Comparison of ENCODE assay signal across 36 cellular contexts in genomic region chr3:74607803-74608202, GRCh38. TPM values are rescaled to one million over a fixed set of nuclear protein-coding genes. Genes with fewer than 3 reads are reported as not detected.
"Had no signal": no experiment of that assay in that cellular context is flagged by ENCODE, and none has a peak within 500 bp of the region (broad histone marks: within the 10 kb centered on the region; RNA-seq: fewer than 3 reads in every experiment).

No MANE protein-coding gene starts in this region.

- FAIRE-seq: endometrium, endothelial cell of umbilical vein had no signal

- H3K27me3 ChIP-seq: body of pancreas, colonic mucosa, gastroesophageal sphincter had no signal

- H3K9me3 Mint-ChIP-seq: activated CD4-positive, alpha-beta T cell treated with anti-CD3 and anti-CD28 coated beads, Interleukin-2, amount 10 ng/mL, durations not matched to agents 24 days and 14 days had no signal

- H3K27ac ChIP-seq: body of pancreas, colonic mucosa, epithelial cell of prostate, esophagus squamous epithelium, gastroesophageal sphincter, heart right ventricle, hepatocyte had no signal

- H3K9me3 ChIP-seq: body of pancreas, colonic mucosa, esophagus squamous epithelium, gastroesophageal sphincter had no signal

- H3K4me3 Mint-ChIP-seq: activated CD4-positive, alpha-beta memory T cell treated with anti-CD3 and anti-CD28 coated beads for 36 hours; activated CD4-positive, alpha-beta T cell treated with anti-CD3 and anti-CD28 coated beads for 36 hours; activated CD4-positive, alpha-beta T cell treated with anti-CD3 and anti-CD28 coated beads, Interleukin-2, amount 10 ng/mL, durations not matched to agents 24 days and 14 days; activated CD8-positive, alpha-beta memory T cell treated with anti-CD3 and anti-CD28 coated beads, Interleukin-2, amount 10 ng/mL, durations not matched to agents 7 days and 5 days; activated CD8-positive, alpha-beta T cell treated with anti-CD3 and anti-CD28 coated beads, Interleukin-2, amount 10 ng/mL, durations not matched to agents 7 days and 5 days; activated naive CD8-positive, alpha-beta T cell; activated T-cell treated with anti-CD3 and anti-CD28 coated beads, Interleukin-2, amount 50 U/mL, for 24 hours; activated T-helper 17 cell treated with anti-CD3 and anti-CD28 coated beads, Interleukin-2, amount 50 U/mL, for 72 hours; T-helper 17 cell; T-helper 2 cell treated with Interferon-gamma antibody and Interleukin-4, amounts not matched to agents 5 μg/mL and 100 μg/mL, for 36 hours had no signal

- ATAC-seq: activated CD4-positive, alpha-beta T cell treated with anti-CD3 and anti-CD28 coated beads for 36 hours; activated CD8-positive, alpha-beta memory T cell treated with anti-CD3 and anti-CD28 coated beads, Interleukin-2, amount 10 ng/mL, durations not matched to agents 7 days and 5 days; activated CD8-positive, alpha-beta T cell treated with anti-CD3 and anti-CD28 coated beads, Interleukin-2, amount 10 ng/mL, durations not matched to agents 7 days and 5 days; activated T-helper 17 cell treated with anti-CD3 and anti-CD28 coated beads, Interleukin-2, amount 50 U/mL, for 72 hours; body of pancreas; gastroesophageal sphincter; heart right ventricle; T-helper 17 cell had no signal

- H3K27ac Mint-ChIP-seq: activated CD4-positive, alpha-beta memory T cell treated with anti-CD3 and anti-CD28 coated beads for 36 hours; activated CD4-positive, alpha-beta T cell treated with anti-CD3 and anti-CD28 coated beads for 36 hours; activated CD4-positive, alpha-beta T cell treated with anti-CD3 and anti-CD28 coated beads, Interleukin-2, amount 10 ng/mL, durations not matched to agents 24 days and 14 days; activated CD8-positive, alpha-beta memory T cell treated with anti-CD3 and anti-CD28 coated beads, Interleukin-2, amount 10 ng/mL, durations not matched to agents 7 days and 5 days; activated CD8-positive, alpha-beta T cell treated with anti-CD3 and anti-CD28 coated beads, Interleukin-2, amount 10 ng/mL, durations not matched to agents 7 days and 5 days; activated naive CD8-positive, alpha-beta T cell; activated T-cell treated with anti-CD3 and anti-CD28 coated beads, Interleukin-2, amount 50 U/mL, for 24 hours; activated T-helper 17 cell treated with anti-CD3 and anti-CD28 coated beads, Interleukin-2, amount 50 U/mL, for 72 hours; T-helper 17 cell; T-helper 2 cell treated with Interferon-gamma antibody and Interleukin-4, amounts not matched to agents 5 μg/mL and 100 μg/mL, for 36 hours had no signal

- H3K27me3 Mint-ChIP-seq: activated naive CD8-positive, alpha-beta T cell; activated T-helper 17 cell treated with anti-CD3 and anti-CD28 coated beads, Interleukin-2, amount 50 U/mL, for 72 hours; T-helper 17 cell had no signal

- H2AFZ ChIP-seq: hepatocyte had no signal

- H3K4me1 ChIP-seq: esophagus squamous epithelium, heart right ventricle had no signal

- H3K4me2 ChIP-seq: hepatocyte had no signal

- H3K4me1 Mint-ChIP-seq: activated CD4-positive, alpha-beta T cell treated with anti-CD3 and anti-CD28 coated beads for 36 hours; activated CD4-positive, alpha-beta T cell treated with anti-CD3 and anti-CD28 coated beads, Interleukin-2, amount 10 ng/mL, durations not matched to agents 24 days and 14 days; activated CD8-positive, alpha-beta memory T cell treated with anti-CD3 and anti-CD28 coated beads, Interleukin-2, amount 10 ng/mL, durations not matched to agents 7 days and 5 days; activated T-helper 17 cell treated with anti-CD3 and anti-CD28 coated beads, Interleukin-2, amount 50 U/mL, for 72 hours; T-helper 17 cell had no signal

- H3K4me3 ChIP-seq: body of pancreas, colonic mucosa, esophagus squamous epithelium, gastroesophageal sphincter, heart right ventricle, hepatocyte had no signal

- H3K36me3 Mint-ChIP-seq: activated CD4-positive, alpha-beta memory T cell treated with anti-CD3 and anti-CD28 coated beads for 36 hours; activated CD8-positive, alpha-beta memory T cell treated with anti-CD3 and anti-CD28 coated beads, Interleukin-2, amount 10 ng/mL, durations not matched to agents 7 days and 5 days; activated naive CD8-positive, alpha-beta T cell had no signal

- DNase-seq: activated CD4-positive, alpha-beta memory T cell treated with anti-CD3 and anti-CD28 coated beads for 36 hours; activated CD4-positive, alpha-beta T cell treated with anti-CD3 and anti-CD28 coated beads for 36 hours; activated CD4-positive, alpha-beta T cell treated with anti-CD3 and anti-CD28 coated beads, Interleukin-2, amount 10 ng/mL, durations not matched to agents 24 days and 14 days; activated CD4-positive, CD25-positive, alpha-beta regulatory T cell; activated CD4-positive, CD25-positive, alpha-beta regulatory T cell treated with anti-CD3 and anti-CD28 coated beads, Interleukin-2, amount 50 U/mL, for 72 hours; activated CD8-positive, alpha-beta memory T cell treated with anti-CD3 and anti-CD28 coated beads, Interleukin-2, amount 10 ng/mL, durations not matched to agents 7 days and 5 days; activated CD8-positive, alpha-beta memory T cell treated with anti-CD3 and anti-CD28 coated beads, Interleukin-2, amount 50 U/mL, for 4 hours; activated CD8-positive, alpha-beta T cell treated with anti-CD3 and anti-CD28 coated beads, Interleukin-2, amount 10 ng/mL, durations not matched to agents 7 days and 5 days; activated effector memory CD4-positive, alpha-beta T cell treated with Interleukin-2 at 50 U/mL for 16 hours; activated gamma-delta T cell treated with Interleukin-2 at 50 U/mL for 16 hours; activated naive CD4-positive, alpha-beta T cell treated with anti-CD3 and anti-CD28 coated beads, Interleukin-2, amount 50 U/mL, for 16 hours; activated naive CD4-positive, alpha-beta T cell treated with Interleukin-2 at 50 U/mL for 16 hours; activated T-cell treated with anti-CD3 and anti-CD28 coated beads for 4 hours; activated T-cell treated with anti-CD3 and anti-CD28 coated beads, Interleukin-2, amount 50 U/mL, for 24 hours; amniotic stem cell; anterior cingulate cortex; body of pancreas; cerebellar nuclear complex; colonic mucosa; effector CD8-positive, alpha-beta T cell; esophagus squamous epithelium; foreskin melanocyte; heart right ventricle; T-helper 17 cell; T1000 had no signal

- H3K36me3 ChIP-seq: colonic mucosa, esophagus squamous epithelium, gastroesophageal sphincter, heart right ventricle had no signal

RNA-seq across cellular contexts. Expression of gene CNTN3, which starts 6.7 kb away (rescaled TPM):
- total RNA-seq: activated CD4-positive, alpha-beta memory T cell treated with anti-CD3 and anti-CD28 coated beads for 36 hours; activated CD4-positive, alpha-beta T cell treated with anti-CD3 and anti-CD28 coated beads for 36 hours; activated CD4-positive, alpha-beta T cell treated with anti-CD3 and anti-CD28 coated beads, Interleukin-2, amount 10 ng/mL, durations not matched to agents 24 days and 14 days; activated CD8-positive, alpha-beta memory T cell treated with anti-CD3 and anti-CD28 coated beads for 36 hours; activated CD8-positive, alpha-beta memory T cell treated with anti-CD3 and anti-CD28 coated beads, Interleukin-2, amount 10 ng/mL, durations not matched to agents 7 days and 5 days; activated CD8-positive, alpha-beta T cell treated with anti-CD3 and anti-CD28 coated beads, Interleukin-2, amount 10 ng/mL, durations not matched to agents 7 days and 5 days; activated T-helper 17 cell treated with anti-CD3 and anti-CD28 coated beads, Interleukin-2, amount 50 U/mL, for 72 hours; dermis microvascular lymphatic vessel endothelial cell; endothelial cell of umbilical vein; glomerular endothelial cell; T-helper 17 cell had no signal
